Comparison of ENCODE assay signal across 8 cellular contexts in the genomic region with DNA sequence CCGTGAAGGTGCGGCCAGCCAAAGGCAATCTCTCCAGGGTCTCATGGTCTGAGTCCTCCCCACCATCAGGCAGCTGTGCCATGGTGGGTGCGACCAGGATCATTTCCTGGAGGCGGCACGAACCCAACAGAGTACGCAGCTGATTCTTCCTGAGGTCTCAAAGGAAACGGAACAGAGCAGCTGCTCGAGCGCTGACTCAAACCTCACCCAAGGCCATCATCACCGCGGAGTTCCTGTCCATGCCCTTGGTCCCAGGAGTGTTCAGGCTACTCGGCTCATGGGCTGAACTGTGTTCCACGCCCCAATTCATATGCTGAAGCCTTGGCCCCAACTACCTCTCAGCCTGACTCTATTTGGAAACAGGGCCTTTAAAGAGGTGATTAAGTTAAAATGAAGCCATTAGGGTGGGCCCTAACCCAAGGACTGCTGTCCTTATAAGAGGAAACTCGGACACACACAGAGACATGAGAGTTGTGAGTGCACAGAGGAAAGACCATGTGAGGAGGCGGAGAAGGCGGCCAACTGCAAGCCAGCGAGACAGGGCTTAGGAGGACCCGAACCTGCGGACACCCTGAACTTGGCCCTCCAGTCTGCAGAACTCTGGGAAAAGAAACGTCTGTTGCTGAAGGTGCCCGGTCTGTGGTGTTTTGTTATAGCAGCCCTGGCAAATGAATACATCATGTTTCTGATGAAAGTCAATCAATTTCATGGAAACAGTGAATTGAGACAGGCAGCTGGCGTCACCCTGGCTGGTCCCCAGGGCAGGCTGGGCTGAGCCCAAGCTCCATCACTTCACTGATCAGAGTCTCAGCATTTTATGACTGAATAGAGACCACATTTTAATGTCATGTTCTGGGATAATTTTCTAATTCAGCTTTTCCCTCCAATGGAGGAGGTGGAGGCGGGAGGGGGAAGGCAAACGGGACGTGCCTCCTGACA. TPM values are rescaled to one million over a fixed set of nuclear protein-coding genes. Genes with fewer than 3 reads are reported as not detected.
A peak's percentile ranks its signal among the peaks of the same experiment; 100 is the strongest.
DNase-seq lines count a peak whose midpoint lies in the region; ATAC-seq, FAIRE-seq and TF ChIP-seq lines count a peak whose summit lies in the region.

No MANE protein-coding gene starts in this region.

- peaks cover 16% of the 10 kb centered on the region for H3K4me1 ChIP-seq in prostate gland (replicated peaks)

- peak; percentile 28 for ATAC-seq in esophagus mucosa

- peak overlapping the region; percentile 48 to 62 for H3K27ac ChIP-seq in prostate gland

- H3K36me3 ChIP-seq in prostate gland: no peaks in the 10 kb centered on the region
- peaks cover 3% of the 10 kb centered on the region for H3K36me3 ChIP-seq in MG63

- in situ Hi-C loops in GM13976 (cut with MboI; ENCODE audit: low sequenced_read_pairs, unreplicated experiment): no loop called here

- H3K9me3 ChIP-seq in prostate gland (no peaks in the 10 kb centered on the region), MG63 (no peaks in the 10 kb centered on the region)

- FAIRE-seq in D721Med (lab: Jason Lieb, UNC): no peak

- H3K27me3 ChIP-seq in prostate gland (replicated peaks; ENCODE audit: insufficient read depth): no peaks in the 10 kb centered on the region
- no peaks in the 10 kb centered on the region for H3K27me3 ChIP-seq in MG63

- TF ChIP-seq POLR2A in prostate gland (IDR thresholded peaks at IDR 0.05): no peak

- no peak for TF ChIP-seq CTCF in GM13976 (IDR thresholded peaks at IDR 0.05; ENCODE audit: borderline replicate concordance, control extremely low read depth, extremely low read depth, insufficient read depth, missing control alignments)
- TF ChIP-seq CTCF in prostate gland (IDR thresholded peaks at IDR 0.05): no peak
- no peak for TF ChIP-seq CTCF in D721Med (IDR thresholded peaks at IDR 0.05; ENCODE audit: insufficient read depth, missing control alignments)

- H3K4me3 ChIP-seq in prostate gland (no peak overlapping the region), MG63 (no peak overlapping the region)

- intact Hi-C loops in prostate gland (cut with DNase I): no loop called here

- WGBS in prostate gland: 73% methylated on average over 23 of the region's 25 CpGs

- peak; percentile 66 for DNase-seq in GM13976 (ENCODE audit: low spot score)
- peak; percentile 91 for DNase-seq in HT1080 (ENCODE audit: low read depth)
- DNase-seq in prostate gland (ENCODE audit: low spot score): no peak
- DNase-seq in D721Med (ENCODE audit: insufficient read length, low spot score): no peak
- DNase-seq in MG63: no peak
- no peak for DNase-seq in NCI-H446 treated with DMSO at 0.1 percent for 48 hours (lab: John Stamatoyannopoulos, UW)
- no peak for DNase-seq in activated effector memory CD4-positive, alpha-beta T cell treated with anti-CD3 and anti-CD28 coated beads, Interleukin-2, amount 50 U/mL, for 16 hours

RNA-seq across cellular contexts. Expression of a gene that starts 13.7 kb away (rescaled TPM):
- 77.4 and 105 TPM in 2 replicates for total RNA-seq in HT1080 (2014; rRNA removed; shearing (Covaris generic))
- polyA plus RNA-seq in HT1080 (2015; cell fraction: cytosol; rRNA removed): 169 and 176 TPM in 2 replicates
- 66.3 and 68.0 TPM in 2 replicates for polyA plus RNA-seq in HT1080 (2015; cell fraction: nucleus; rRNA removed)
- total RNA-seq in esophagus mucosa: 32.3 TPM
- 100 to 1,000 TPM in 1 of 2 donors, 10 to 100 TPM in 1; 76.1 to 285 TPM for total RNA-seq in prostate gland
- total RNA-seq in MG63 (2014; rRNA removed; shearing (Covaris generic); ENCODE audit: low replicate concordance): 53.8 and 65.4 TPM in 2 replicates

RNA-seq across cellular contexts. Expression of a gene that starts 29.4 kb away (rescaled TPM):
- 27.9 and 30.8 TPM in 2 replicates for total RNA-seq in HT1080 (2014; rRNA removed; shearing (Covaris generic))
- 25.0 and 25.6 TPM in 2 replicates for polyA plus RNA-seq in HT1080 (2015; cell fraction: cytosol; rRNA removed)
- 29.5 and 31.5 TPM in 2 replicates for polyA plus RNA-seq in HT1080 (2015; cell fraction: nucleus; rRNA removed)
- 11.0 TPM for total RNA-seq in esophagus mucosa
- 10 to 100 TPM; 17.7 to 40.5 TPM for total RNA-seq in prostate gland
- total RNA-seq in MG63 (2014; rRNA removed; shearing (Covaris generic); ENCODE audit: low replicate concordance): 28.2 and 55.1 TPM in 2 replicates

RNA-seq across cellular contexts. Expression of a gene that starts 29.6 kb away (rescaled TPM):
- total RNA-seq in HT1080 (2014; rRNA removed; shearing (Covaris generic)): 43.8 and 45.0 TPM in 2 replicates
- 63.6 and 69.4 TPM in 2 replicates for polyA plus RNA-seq in HT1080 (2015; cell fraction: cytosol; rRNA removed)
- 68.9 and 71.6 TPM in 2 replicates for polyA plus RNA-seq in HT1080 (2015; cell fraction: nucleus; rRNA removed)
- total RNA-seq in esophagus mucosa (17.8 TPM), prostate gland (10 to 100 TPM; 39.5 to 47.9 TPM)
- 44.4 and 44.9 TPM in 2 replicates for total RNA-seq in MG63 (2014; rRNA removed; shearing (Covaris generic); ENCODE audit: low replicate concordance)

RNA-seq across cellular contexts. Expression of a gene that starts 40.1 kb away (rescaled TPM):
- 971 and 1,300 TPM in 2 replicates for total RNA-seq in HT1080 (2014; rRNA removed; shearing (Covaris generic))
- 349 and 370 TPM in 2 replicates for polyA plus RNA-seq in HT1080 (2015; cell fraction: cytosol; rRNA removed)
- polyA plus RNA-seq in HT1080 (2015; cell fraction: nucleus; rRNA removed): 738 and 763 TPM in 2 replicates
- total RNA-seq in esophagus mucosa (162 TPM), prostate gland (100 to 1,000 TPM; 217 to 316 TPM)
- 292 and 619 TPM in 2 replicates for total RNA-seq in MG63 (2014; rRNA removed; shearing (Covaris generic); ENCODE audit: low replicate concordance)

RNA-seq across cellular contexts. Expression of a gene that starts 40.9 kb away (rescaled TPM):
- 14.6 and 20.0 TPM in 2 replicates for total RNA-seq in HT1080 (2014; rRNA removed; shearing (Covaris generic))
- polyA plus RNA-seq in HT1080 (2015; cell fraction: cytosol; rRNA removed): 14.0 and 16.4 TPM in 2 replicates
- 35.3 and 39.8 TPM in 2 replicates for polyA plus RNA-seq in HT1080 (2015; cell fraction: nucleus; rRNA removed)
- total RNA-seq in esophagus mucosa (22.6 TPM), prostate gland (10 to 100 TPM; 26.7 to 44.3 TPM)
- 23.8 and 24.9 TPM in 2 replicates for total RNA-seq in MG63 (2014; rRNA removed; shearing (Covaris generic); ENCODE audit: low replicate concordance)

Comparison
In these comparisons a context has a peak if more than half of its experiments do, and no peak if none do; other contexts are left out.
1. DNase-seq: peak in GM13976 (single experiment) and HT1080 (single experiment); none in prostate gland (single experiment), D721Med (single experiment), MG63 (single experiment), NCI-H446 treated with DMSO at 0.1 percent for 48 hours (single experiment) and activated effector memory CD4-positive, alpha-beta T cell treated with anti-CD3 and anti-CD28 coated beads, Interleukin-2, amount 50 U/mL, for 16 hours (single experiment).